In genomic region chr5:76081811-76082783, GRCh38 we compare ENCODE assay signal across 1 cellular context.
TF ChIP-seq lines count a peak whose summit lies in the region.

No MANE protein-coding gene starts in this region.

TF ChIP-seq in A549, 52 proteins besides CTCF, POLR2A, EP300 and RAD21 (continued from another document):
- no peak for TF ChIP-seq HDAC2 (IDR thresholded peaks at IDR 0.05)
- TF ChIP-seq ATOH8 (CRISPR knock-in tag; IDR thresholded peaks at IDR 0.05; ENCODE audit: low read depth): no peak
- TF ChIP-seq ZSCAN20 (CRISPR knock-in tag; IDR thresholded peaks at IDR 0.05): no peak
- no peak for TF ChIP-seq POLR2AphosphoS2 (conservative IDR thresholded peaks at IDR 0.05; ENCODE audit: low read length)
